22 cellular contexts compared by ENCODE assay signal in the genomic region with DNA sequence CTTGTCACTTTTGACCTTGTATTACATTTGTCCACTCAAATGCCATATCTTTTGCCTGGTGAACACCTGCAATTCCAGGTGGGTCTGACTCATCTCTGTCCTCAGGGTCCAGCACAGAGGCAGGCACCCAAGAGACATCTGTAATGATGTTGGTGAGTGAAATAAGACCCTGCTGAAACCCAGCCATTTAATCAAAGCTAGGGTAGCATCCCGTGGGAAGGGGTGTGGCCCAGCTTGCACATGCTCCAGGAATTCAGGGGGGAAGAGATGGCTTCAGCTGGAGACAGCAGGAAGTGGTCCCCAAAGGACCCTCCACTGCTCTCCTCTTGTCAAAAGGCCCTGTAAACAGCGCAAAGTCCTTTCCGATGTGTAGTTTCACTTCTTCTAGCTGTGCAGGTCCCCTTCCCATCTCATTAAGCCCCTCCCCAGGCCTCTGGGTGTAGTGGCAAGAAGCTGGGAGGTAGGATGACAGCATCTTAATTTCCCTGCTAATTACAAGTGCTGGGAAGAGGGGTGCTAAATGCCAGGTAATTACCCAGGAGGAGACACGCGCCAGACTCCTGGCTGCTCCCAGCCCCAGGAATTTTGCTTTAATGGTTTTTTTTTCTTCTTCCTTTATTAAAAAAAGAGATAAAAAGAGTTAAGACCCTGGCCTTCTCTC. TPM values are rescaled to one million over a fixed set of nuclear protein-coding genes. Genes with fewer than 3 reads are reported as not detected.
DNase-seq lines count a peak whose midpoint lies in the region; ATAC-seq, FAIRE-seq and TF ChIP-seq lines count a peak whose summit lies in the region.
"Had no signal": no experiment of that assay in that cellular context is flagged by ENCODE, and none has a peak within 500 bp of the region (broad histone marks: within the 10 kb centered on the region; RNA-seq: fewer than 3 reads in every experiment).

No MANE protein-coding gene starts in this region.

- H3K27ac Mint-ChIP-seq in astrocyte (ENCODE audit: unreplicated experiment): no peak overlapping the region
- H3K27ac Mint-ChIP-seq in CD4-positive, alpha-beta T cell: no peak overlapping the region
- H3K27ac Mint-ChIP-seq: CD4-positive, CD25-positive, alpha-beta regulatory T cell; naive B cell had no signal

- no peak for FAIRE-seq in astrocyte (lab: Jason Lieb, UNC)
- FAIRE-seq: endothelial cell of umbilical vein, H54, HTR-8/SVneo had no signal

- peak; percentile 21 for DNase-seq in A673 (ENCODE audit: low spot score)
- no peak for DNase-seq in astrocyte (ENCODE audit: low read depth)
- DNase-seq in activated gamma-delta T cell (lab: John Stamatoyannopoulos, UW): no peak
- DNase-seq in activated CD8-positive, alpha-beta memory T cell treated with anti-CD3 and anti-CD28 coated beads, Interleukin-2, amount 50 U/mL, for 48 hours: no peak
- no peak for DNase-seq in CD4-positive, alpha-beta T cell
- DNase-seq: brain microvascular endothelial cell; CD4-positive, CD25-positive, alpha-beta regulatory T cell; naive B cell; NCI-H510A; right lobe of liver; Right ventricle myocardium superior; SW 1271 had no signal

- peaks cover 5% of the 10 kb centered on the region for H3K9me3 Mint-ChIP-seq in astrocyte (ENCODE audit: unreplicated experiment)
- no peaks in the 10 kb centered on the region for H3K9me3 Mint-ChIP-seq in CD4-positive, alpha-beta T cell
- H3K9me3 Mint-ChIP-seq: CD4-positive, CD25-positive, alpha-beta regulatory T cell had no signal

- peaks cover 25% of the 10 kb centered on the region for H3K4me1 ChIP-seq in A673 (ENCODE audit: insufficient read depth, low read length, poor library complexity, severe bottlenecking)
- H3K4me1 ChIP-seq in HEK293 (ENCODE audit: control insufficient read depth, insufficient read depth, low read length): peaks cover 13% of the 10 kb centered on the region
- H3K4me1 ChIP-seq in astrocyte (ENCODE audit: insufficient read depth, low read length): peaks cover 36% of the 10 kb centered on the region
- peaks cover 66% of the 10 kb centered on the region for H3K4me1 ChIP-seq in mesodermal cell (ENCODE audit: control insufficient read depth, insufficient read depth, low read length, poor library complexity, severe bottlenecking)
- H3K4me1 ChIP-seq: right lobe of liver had no signal

- H3K27ac ChIP-seq in A673 (ENCODE audit: low read depth, low read length, poor library complexity, severe bottlenecking) (no peak overlapping the region), HEK293 (ENCODE audit: extremely low read depth, low read depth, low read length) (no peak overlapping the region), astrocyte (ENCODE audit: low read depth, low read length) (no peak overlapping the region), mesodermal cell (ENCODE audit: low read depth, low read length, severe bottlenecking) (peak overlapping the region; percentile 6)
- no peak overlapping the region for H3K27ac ChIP-seq in CD4-positive, alpha-beta T cell (ENCODE audit: low read depth, low read length)
- H3K27ac ChIP-seq: brain microvascular endothelial cell, right lobe of liver, vagina had no signal

- H3K27me3 Mint-ChIP-seq in astrocyte (ENCODE audit: low read depth, unreplicated experiment): peaks cover 17% of the 10 kb centered on the region
- H3K27me3 Mint-ChIP-seq in CD4-positive, alpha-beta T cell: peaks cover 23% of the 10 kb centered on the region

- H3K9me3 ChIP-seq in A673 (ENCODE audit: low read depth, low read length, poor library complexity, severe bottlenecking): no peaks in the 10 kb centered on the region
- no peaks in the 10 kb centered on the region for H3K9me3 ChIP-seq in HEK293 (ENCODE audit: control insufficient read depth, insufficient read depth, low read depth, low read length)
- H3K9me3 ChIP-seq in astrocyte (ENCODE audit: insufficient read depth, low read depth, low read length): no peaks in the 10 kb centered on the region
- no peaks in the 10 kb centered on the region for H3K9me3 ChIP-seq in mesodermal cell (ENCODE audit: control insufficient read depth, low read length)
- no peaks in the 10 kb centered on the region for H3K9me3 ChIP-seq in CD4-positive, alpha-beta T cell (ENCODE audit: control insufficient read depth, low read length)
- H3K9me3 ChIP-seq: right lobe of liver, vagina had no signal

- H3K4me3 Mint-ChIP-seq in astrocyte (ENCODE audit: unreplicated experiment): no peak overlapping the region
- H3K4me3 Mint-ChIP-seq in CD4-positive, alpha-beta T cell: no peak overlapping the region
- H3K4me3 Mint-ChIP-seq: CD4-positive, CD25-positive, alpha-beta regulatory T cell; naive B cell had no signal

- CTCF ChIA-PET in A673 (lab: Charles Lee): interaction anchor here (1.0 kb wide), 1 partner anchor 10 kb away, joined by 3 read pairs; no protein-coding TSS in a partner anchor
- CTCF ChIA-PET in HEK293 (lab: Yijun Ruan, JAX): interaction anchor here (0.6 to 7.5 kb wide), 6 partner anchors 9 to 259 kb away, joined by 3 to 73 read pairs (median 9); a partner anchor contains a TSS
- CTCF ChIA-PET in CD4-positive, alpha-beta T cell (lab: Charles Lee): no interaction called here

- H3K27me3 ChIP-seq in A673 (replicated peaks; ENCODE audit: insufficient read depth, low read depth, low read length, poor library complexity) (peaks cover 34% of the 10 kb centered on the region), astrocyte (ENCODE audit: insufficient read depth, low read length) (no peaks in the 10 kb centered on the region)
- no peaks in the 10 kb centered on the region for H3K27me3 ChIP-seq in CD4-positive, alpha-beta T cell (ENCODE audit: control insufficient read depth, insufficient read depth, low read length)
- H3K27me3 ChIP-seq: brain microvascular endothelial cell, right lobe of liver, vagina had no signal

- no TSS peak for BruUV-seq in A673 (replicated peaks; lab: Mats Ljungman, UMichigan)

- ATAC-seq in HG02588 (IDR thresholded peaks at IDR 0.05; ENCODE audit: unreplicated experiment): no peak
- ATAC-seq in CD4-positive, alpha-beta T cell (ENCODE audit: poor library complexity): no peak

- TF ChIP-seq CTCF in A673 (conservative IDR thresholded peaks at IDR 0.05; ENCODE audit: low read depth, low read length) (no peak), HEK293 (tag by site-specific recombination; IDR thresholded peaks at IDR 0.05) (no peak), astrocyte (IDR thresholded peaks at IDR 0.05; ENCODE audit: insufficient read depth, low read depth, low read length) (no peak)
- TF ChIP-seq CTCF in CD4-positive, alpha-beta T cell (IDR thresholded peaks at IDR 0.05): no peak

- no peaks in the 10 kb centered on the region for H3K36me3 ChIP-seq in A673 (ENCODE audit: insufficient read depth, low read length, poor library complexity, severe bottlenecking)
- no peaks in the 10 kb centered on the region for H3K36me3 ChIP-seq in HEK293 (ENCODE audit: control insufficient read depth in 2 of 2, insufficient read depth in 1 of 2, low read length in 2 of 2)
- no peaks in the 10 kb centered on the region for H3K36me3 ChIP-seq in astrocyte (ENCODE audit: insufficient read depth, low read length)
- H3K36me3 ChIP-seq in mesodermal cell (ENCODE audit: control insufficient read depth, insufficient read depth, low read length): no peaks in the 10 kb centered on the region
- H3K36me3 ChIP-seq: brain microvascular endothelial cell, right lobe of liver, vagina had no signal

- no peaks in the 10 kb centered on the region for H3K79me2 ChIP-seq in astrocyte (ENCODE audit: insufficient read depth, low read length)

- no peak overlapping the region for H3K4me3 ChIP-seq in A673 (ENCODE audit: low read depth, low read length, poor library complexity, severe bottlenecking)
- no peak overlapping the region for H3K4me3 ChIP-seq in HEK293 (ENCODE audit: low read depth, low read length)
- no peak overlapping the region for H3K4me3 ChIP-seq in astrocyte (ENCODE audit: insufficient read depth, low read depth, low read length)
- no peak overlapping the region for H3K4me3 ChIP-seq in mesodermal cell (ENCODE audit: extremely low read depth, insufficient read depth, low read length, poor library complexity, severe bottlenecking)
- H3K4me3 ChIP-seq: right lobe of liver, vagina had no signal

- intact Hi-C loops in A673 (cut with micrococcal nuclease; ENCODE audit: unreplicated experiment): loop anchor here (10.0 kb wide), 1 partner anchor 317 kb away; no protein-coding TSS in a partner anchor
- intact Hi-C loops in CD4-positive, alpha-beta T cell (cut with DNase I, micrococcal nuclease): no loop called here

- peaks cover 47% of the 10 kb centered on the region for H3K4me1 Mint-ChIP-seq in astrocyte (ENCODE audit: low read depth, unreplicated experiment)
- no peaks in the 10 kb centered on the region for H3K4me1 Mint-ChIP-seq in CD4-positive, alpha-beta T cell (ENCODE audit: low read depth)
- H3K4me1 Mint-ChIP-seq: CD4-positive, CD25-positive, alpha-beta regulatory T cell; naive B cell had no signal

- H2AFZ ChIP-seq in astrocyte (ENCODE audit: low read depth, low read length): no peak overlapping the region

- peak overlapping the region; percentile 22 for H3K4me2 ChIP-seq in astrocyte (ENCODE audit: low read length)

- POLR2A ChIA-PET in A673 (lab: Charles Lee; ENCODE audit: low non-redundant PET) (no interaction called here), HEK293 (lab: Yijun Ruan, JAX) (interaction anchor here (0.6 to 1.6 kb wide), 5 partner anchors 8 to 411 kb away, joined by 3 to 6 read pairs (median 4); no protein-coding TSS in a partner anchor)
- POLR2A ChIA-PET in CD4-positive, alpha-beta T cell (lab: Charles Lee): no interaction called here

- no peaks in the 10 kb centered on the region for H4K20me1 ChIP-seq in astrocyte (ENCODE audit: insufficient read depth, low read length)

- 57 to 65% methylated on average over 1 to 3 of the region's 5 CpGs for WGBS in mesodermal cell (ENCODE audit: insufficient coverage in 2 of 2), 2 experiments

- no peak overlapping the region for H3K9ac ChIP-seq in astrocyte (ENCODE audit: low read length)

- H3K36me3 Mint-ChIP-seq in astrocyte (ENCODE audit: low read depth, unreplicated experiment): no peaks in the 10 kb centered on the region
- no peaks in the 10 kb centered on the region for H3K36me3 Mint-ChIP-seq in CD4-positive, alpha-beta T cell (ENCODE audit: low read depth)
- H3K36me3 Mint-ChIP-seq: CD4-positive, CD25-positive, alpha-beta regulatory T cell; naive B cell had no signal

TF ChIP-seq in HEK293, 187 proteins besides CTCF, POLR2A, EP300 and RAD21 (continues in another document):
- peak; percentile 49; the same call in 1 of the 2 replicates for TF ChIP-seq KLF9 (tag by site-specific recombination; IDR thresholded peaks at IDR 0.05; ENCODE audit: low read depth)
- peak; percentile 89 for TF ChIP-seq SP7 (tag by site-specific recombination; IDR thresholded peaks at IDR 0.05)
- no peak for TF ChIP-seq ZNF354C (tag by site-specific recombination; IDR thresholded peaks at IDR 0.05; ENCODE audit: borderline replicate concordance, low read depth)
- TF ChIP-seq WT1 (tag by site-specific recombination; IDR thresholded peaks at IDR 0.05): peak; percentile 69
- no peak for TF ChIP-seq ZNF707 (tag by site-specific recombination; IDR thresholded peaks at IDR 0.05)

RNA-seq across cellular contexts. Expression of a gene that starts 54.4 kb away (rescaled TPM):
- total RNA-seq in A673 (2021): not detected in 2 replicates
- total RNA-seq in astrocyte: 0.89 and 1.8 TPM in 2 replicates
- polyA plus RNA-seq in mesodermal cell (2013, experiment 1 of 2): 3.5 TPM
- polyA plus RNA-seq in mesodermal cell (2013, experiment 2 of 2): 4.5 TPM
- total RNA-seq in CD4-positive, alpha-beta T cell: not detected
- total RNA-seq: CD4-positive, CD25-positive, alpha-beta regulatory T cell; endothelial cell of umbilical vein; lung microvascular endothelial cell; osteocyte had no signal
- polyA plus RNA-seq: AG04450; CD4-positive, CD25-positive, alpha-beta regulatory T cell; endothelial cell of umbilical vein had no signal
